In the genomic region with DNA sequence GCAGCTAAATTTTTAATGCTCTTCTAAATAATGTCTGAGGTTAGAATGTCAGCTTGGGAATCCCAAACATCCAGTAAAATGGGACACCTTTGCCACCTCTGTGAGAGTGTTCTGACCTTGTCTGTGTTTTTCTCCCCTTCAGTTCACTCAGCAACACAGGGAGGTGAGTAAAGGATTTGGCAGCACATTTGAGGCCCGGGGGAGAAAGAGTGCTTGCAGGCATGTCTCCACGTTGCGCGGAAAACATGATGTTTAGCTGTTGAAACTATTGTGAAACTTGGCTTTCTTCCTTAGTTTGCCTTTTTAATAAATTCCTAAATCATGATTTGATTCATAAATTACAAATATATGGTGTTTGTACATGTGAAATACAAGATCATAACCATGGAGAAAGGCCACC, we compare ENCODE assay signal across 2 cellular contexts.
TF ChIP-seq lines count a peak whose summit lies in the region.

No MANE protein-coding gene starts in this region.

TF ChIP-seq in A549, 52 proteins besides CTCF, POLR2A, EP300 and RAD21 (continued from another document):
- TF ChIP-seq, protein P1, sequence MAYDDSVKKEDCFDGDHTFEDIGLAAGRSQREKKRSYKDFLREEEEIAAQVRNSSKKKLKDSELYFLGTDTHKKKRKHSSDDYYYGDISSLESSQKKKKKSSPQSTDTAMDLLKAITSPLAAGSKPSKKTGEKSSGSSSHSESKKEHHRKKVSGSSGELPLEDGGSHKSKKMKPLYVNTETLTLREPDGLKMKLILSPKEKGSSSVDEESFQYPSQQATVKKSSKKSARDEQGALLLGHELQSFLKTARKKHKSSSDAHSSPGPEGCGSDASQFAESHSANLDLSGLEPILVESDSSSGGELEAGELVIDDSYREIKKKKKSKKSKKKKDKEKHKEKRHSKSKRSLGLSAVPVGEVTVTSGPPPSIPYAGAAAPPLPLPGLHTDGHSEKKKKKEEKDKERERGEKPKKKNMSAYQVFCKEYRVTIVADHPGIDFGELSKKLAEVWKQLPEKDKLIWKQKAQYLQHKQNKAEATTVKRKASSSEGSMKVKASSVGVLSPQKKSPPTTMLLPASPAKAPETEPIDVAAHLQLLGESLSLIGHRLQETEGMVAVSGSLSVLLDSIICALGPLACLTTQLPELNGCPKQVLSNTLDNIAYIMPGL (CRISPR knock-in tag; IDR thresholded peaks at IDR 0.05; ENCODE audit: borderline replicate concordance) = no peak
- TF ChIP-seq RNF2 (IDR thresholded peaks at IDR 0.05; ENCODE audit: borderline replicate concordance, low read depth) (no peak), CEBPB (IDR thresholded peaks at IDR 0.05) (no peak)

TF ChIP-seq in WTC11, 78 proteins besides CTCF, POLR2A, EP300 and RAD21 (continued from another document):
- TF ChIP-seq, protein P2, sequence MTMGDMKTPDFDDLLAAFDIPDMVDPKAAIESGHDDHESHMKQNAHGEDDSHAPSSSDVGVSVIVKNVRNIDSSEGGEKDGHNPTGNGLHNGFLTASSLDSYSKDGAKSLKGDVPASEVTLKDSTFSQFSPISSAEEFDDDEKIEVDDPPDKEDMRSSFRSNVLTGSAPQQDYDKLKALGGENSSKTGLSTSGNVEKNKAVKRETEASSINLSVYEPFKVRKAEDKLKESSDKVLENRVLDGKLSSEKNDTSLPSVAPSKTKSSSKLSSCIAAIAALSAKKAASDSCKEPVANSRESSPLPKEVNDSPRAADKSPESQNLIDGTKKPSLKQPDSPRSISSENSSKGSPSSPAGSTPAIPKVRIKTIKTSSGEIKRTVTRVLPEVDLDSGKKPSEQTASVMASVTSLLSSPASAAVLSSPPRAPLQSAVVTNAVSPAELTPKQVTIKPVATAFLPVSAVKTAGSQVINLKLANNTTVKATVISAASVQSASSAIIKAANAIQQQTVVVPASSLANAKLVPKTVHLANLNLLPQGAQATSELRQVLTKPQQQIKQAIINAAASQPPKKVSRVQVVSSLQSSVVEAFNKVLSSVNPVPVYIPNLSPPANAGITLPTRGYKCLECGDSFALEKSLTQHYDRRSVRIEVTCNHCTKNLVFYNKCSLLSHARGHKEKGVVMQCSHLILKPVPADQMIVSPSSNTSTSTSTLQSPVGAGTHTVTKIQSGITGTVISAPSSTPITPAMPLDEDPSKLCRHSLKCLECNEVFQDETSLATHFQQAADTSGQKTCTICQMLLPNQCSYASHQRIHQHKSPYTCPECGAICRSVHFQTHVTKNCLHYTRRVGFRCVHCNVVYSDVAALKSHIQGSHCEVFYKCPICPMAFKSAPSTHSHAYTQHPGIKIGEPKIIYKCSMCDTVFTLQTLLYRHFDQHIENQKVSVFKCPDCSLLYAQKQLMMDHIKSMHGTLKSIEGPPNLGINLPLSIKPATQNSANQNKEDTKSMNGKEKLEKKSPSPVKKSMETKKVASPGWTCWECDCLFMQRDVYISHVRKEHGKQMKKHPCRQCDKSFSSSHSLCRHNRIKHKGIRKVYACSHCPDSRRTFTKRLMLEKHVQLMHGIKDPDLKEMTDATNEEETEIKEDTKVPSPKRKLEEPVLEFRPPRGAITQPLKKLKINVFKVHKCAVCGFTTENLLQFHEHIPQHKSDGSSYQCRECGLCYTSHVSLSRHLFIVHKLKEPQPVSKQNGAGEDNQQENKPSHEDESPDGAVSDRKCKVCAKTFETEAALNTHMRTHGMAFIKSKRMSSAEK (CRISPR knock-in tag; IDR thresholded peaks at IDR 0.05; ENCODE audit: borderline replicate concordance) = no peak
- no peak for TF ChIP-seq PRRX2 (CRISPR knock-in tag; IDR thresholded peaks at IDR 0.05)
- TF ChIP-seq, protein P3, sequence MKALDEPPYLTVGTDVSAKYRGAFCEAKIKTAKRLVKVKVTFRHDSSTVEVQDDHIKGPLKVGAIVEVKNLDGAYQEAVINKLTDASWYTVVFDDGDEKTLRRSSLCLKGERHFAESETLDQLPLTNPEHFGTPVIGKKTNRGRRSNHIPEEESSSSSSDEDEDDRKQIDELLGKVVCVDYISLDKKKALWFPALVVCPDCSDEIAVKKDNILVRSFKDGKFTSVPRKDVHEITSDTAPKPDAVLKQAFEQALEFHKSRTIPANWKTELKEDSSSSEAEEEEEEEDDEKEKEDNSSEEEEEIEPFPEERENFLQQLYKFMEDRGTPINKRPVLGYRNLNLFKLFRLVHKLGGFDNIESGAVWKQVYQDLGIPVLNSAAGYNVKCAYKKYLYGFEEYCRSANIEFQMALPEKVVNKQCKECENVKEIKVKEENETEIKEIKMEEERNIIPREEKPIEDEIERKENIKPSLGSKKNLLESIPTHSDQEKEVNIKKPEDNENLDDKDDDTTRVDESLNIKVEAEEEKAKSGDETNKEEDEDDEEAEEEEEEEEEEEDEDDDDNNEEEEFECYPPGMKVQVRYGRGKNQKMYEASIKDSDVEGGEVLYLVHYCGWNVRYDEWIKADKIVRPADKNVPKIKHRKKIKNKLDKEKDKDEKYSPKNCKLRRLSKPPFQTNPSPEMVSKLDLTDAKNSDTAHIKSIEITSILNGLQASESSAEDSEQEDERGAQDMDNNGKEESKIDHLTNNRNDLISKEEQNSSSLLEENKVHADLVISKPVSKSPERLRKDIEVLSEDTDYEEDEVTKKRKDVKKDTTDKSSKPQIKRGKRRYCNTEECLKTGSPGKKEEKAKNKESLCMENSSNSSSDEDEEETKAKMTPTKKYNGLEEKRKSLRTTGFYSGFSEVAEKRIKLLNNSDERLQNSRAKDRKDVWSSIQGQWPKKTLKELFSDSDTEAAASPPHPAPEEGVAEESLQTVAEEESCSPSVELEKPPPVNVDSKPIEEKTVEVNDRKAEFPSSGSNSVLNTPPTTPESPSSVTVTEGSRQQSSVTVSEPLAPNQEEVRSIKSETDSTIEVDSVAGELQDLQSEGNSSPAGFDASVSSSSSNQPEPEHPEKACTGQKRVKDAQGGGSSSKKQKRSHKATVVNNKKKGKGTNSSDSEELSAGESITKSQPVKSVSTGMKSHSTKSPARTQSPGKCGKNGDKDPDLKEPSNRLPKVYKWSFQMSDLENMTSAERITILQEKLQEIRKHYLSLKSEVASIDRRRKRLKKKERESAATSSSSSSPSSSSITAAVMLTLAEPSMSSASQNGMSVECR (CRISPR knock-in tag; IDR thresholded peaks at IDR 0.05; ENCODE audit: borderline replicate concordance) = no peak
- TF ChIP-seq, protein P4, sequence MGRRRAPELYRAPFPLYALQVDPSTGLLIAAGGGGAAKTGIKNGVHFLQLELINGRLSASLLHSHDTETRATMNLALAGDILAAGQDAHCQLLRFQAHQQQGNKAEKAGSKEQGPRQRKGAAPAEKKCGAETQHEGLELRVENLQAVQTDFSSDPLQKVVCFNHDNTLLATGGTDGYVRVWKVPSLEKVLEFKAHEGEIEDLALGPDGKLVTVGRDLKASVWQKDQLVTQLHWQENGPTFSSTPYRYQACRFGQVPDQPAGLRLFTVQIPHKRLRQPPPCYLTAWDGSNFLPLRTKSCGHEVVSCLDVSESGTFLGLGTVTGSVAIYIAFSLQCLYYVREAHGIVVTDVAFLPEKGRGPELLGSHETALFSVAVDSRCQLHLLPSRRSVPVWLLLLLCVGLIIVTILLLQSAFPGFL (CRISPR knock-in tag; IDR thresholded peaks at IDR 0.05; ENCODE audit: borderline replicate concordance) = no peak
